8 cellular contexts compared by ENCODE assay signal in the genomic region with DNA sequence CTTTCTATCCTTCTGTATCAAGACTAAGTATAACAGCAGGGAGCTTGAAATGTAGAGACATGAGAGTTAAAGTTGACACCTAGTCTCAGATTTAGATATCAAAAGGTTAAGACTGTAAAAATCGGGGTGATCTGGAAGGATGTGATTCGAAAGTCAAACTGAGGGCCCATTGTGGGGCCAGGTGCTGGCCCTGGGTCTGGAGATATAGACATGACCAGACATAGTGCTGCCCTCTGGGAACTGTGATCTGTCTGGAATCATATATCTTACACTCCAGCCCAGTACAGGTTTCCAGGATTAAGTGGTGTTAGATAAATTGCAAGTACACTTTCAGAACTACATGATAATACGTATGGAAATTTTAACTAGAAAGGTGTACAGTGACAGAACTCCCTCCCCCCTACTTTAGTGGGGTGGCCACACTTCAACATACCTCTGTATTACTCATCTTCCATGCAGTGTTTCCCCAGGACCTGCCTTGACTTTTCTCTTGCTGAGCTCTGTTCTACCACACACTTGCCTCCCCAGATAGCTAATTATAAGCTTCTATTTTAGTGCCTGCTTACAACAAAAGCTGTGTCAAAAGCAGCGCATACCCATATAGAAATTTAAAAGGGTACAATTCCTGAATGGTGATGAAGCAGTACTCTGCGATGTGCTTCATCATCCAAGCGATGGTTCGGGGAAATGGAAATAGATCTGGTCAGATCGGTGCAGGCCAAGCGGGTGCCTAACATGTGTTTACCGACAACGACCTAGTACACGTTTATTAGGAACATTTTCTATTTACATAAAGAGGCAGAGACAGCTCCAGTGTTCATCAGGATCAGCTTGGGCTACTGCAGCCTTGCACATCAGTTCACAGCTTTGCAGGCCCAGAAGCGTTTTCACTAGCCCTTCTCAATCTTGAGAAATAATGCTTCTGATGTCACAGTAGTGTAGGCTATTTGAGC.
DNase-seq lines count a peak whose midpoint lies in the region; ATAC-seq, FAIRE-seq and TF ChIP-seq lines count a peak whose summit lies in the region.

No MANE protein-coding gene starts in this region.

- H2AFZ ChIP-seq in K562 (ENCODE audit: low read depth, low read length) = peak overlapping the region; percentile 87

- H3K9me1 ChIP-seq in K562 (ENCODE audit: control insufficient read depth, insufficient read depth, low read length) = no peaks in the 10 kb centered on the region

- H3K27me3 Mint-ChIP-seq in activated T-cell treated with anti-CD3 and anti-CD28 coated beads, Interleukin-2, amount 50 U/mL, for 24 hours = no peaks in the 10 kb centered on the region
- no peaks in the 10 kb centered on the region for H3K27me3 Mint-ChIP-seq in stimulated activated naive CD8-positive, alpha-beta T cell treated with anti-CD3 and anti-CD28 coated beads, Interleukin-15, amount 100 ng/mL, for 72 hours

- in situ Hi-C loops in K562 (cut with MboI) = loop anchor here (5.0 kb wide), 1 partner anchor 54 kb away; no protein-coding TSS in a partner anchor

- no peak overlapping the region for H3K4me3 Mint-ChIP-seq in activated T-cell treated with anti-CD3 and anti-CD28 coated beads, Interleukin-2, amount 50 U/mL, for 24 hours
- peak overlapping the region in 1 of 2 donors; percentile 47 for H3K4me3 Mint-ChIP-seq in stimulated activated naive CD8-positive, alpha-beta T cell treated with anti-CD3 and anti-CD28 coated beads, Interleukin-15, amount 100 ng/mL, for 72 hours

- no peak for TF ChIP-seq POLR2A in K562 (conservative IDR thresholded peaks at IDR 0.05)

- no peaks in the 10 kb centered on the region for H3K79me2 ChIP-seq in K562 (ENCODE audit: control insufficient read depth, insufficient read depth, low read length)

- no peak for FAIRE-seq in K562 (lab: Jason Lieb, UNC)

- no peaks in the 10 kb centered on the region for H3K9me3 Mint-ChIP-seq in activated T-cell treated with anti-CD3 and anti-CD28 coated beads, Interleukin-2, amount 50 U/mL, for 24 hours
- no peaks in the 10 kb centered on the region for H3K9me3 Mint-ChIP-seq in stimulated activated naive CD8-positive, alpha-beta T cell treated with anti-CD3 and anti-CD28 coated beads, Interleukin-15, amount 100 ng/mL, for 72 hours

- BruUV-seq in K562 (replicated peaks; lab: Mats Ljungman, UMichigan) = no TSS peak

- no peak overlapping the region; the same call in 1 of the 2 replicates for H3K4me2 ChIP-seq in K562 (ENCODE audit: insufficient read depth, low read length)

- peak; percentile 41 for ATAC-seq in HG03039 (IDR thresholded peaks at IDR 0.05; ENCODE audit: unreplicated experiment)
- peak; percentile 52; the same call in 2 of the 3 replicates for ATAC-seq in K562
- ATAC-seq in stimulated activated naive CD8-positive, alpha-beta T cell treated with anti-CD3 and anti-CD28 coated beads, Interleukin-15, amount 100 ng/mL, for 72 hours = peak; percentile 88
- ATAC-seq in sciatic nerve = no peak

- TF ChIP-seq CTCF in K562 (IDR thresholded peaks at IDR 0.05 in 2 of 3, conservative IDR thresholded peaks at IDR 0.05 in 1 of 3; ENCODE audit: insufficient read depth in 2 of 3, low read depth in 1 of 3, low read length in 3 of 3) = no peak

- no peak overlapping the region for H3K4me3 ChIP-seq in K562

- H3K4me1 ChIP-seq in K562 (replicated peaks in 1 of 2; ENCODE audit: control insufficient read depth in 2 of 2, insufficient read depth in 2 of 2, low read length in 2 of 2) = peaks cover 0 to 20% of the 10 kb centered on the region in 2 experiments; a peak in 4 of 5 replicates

- H3K9ac ChIP-seq in K562 (ENCODE audit: insufficient read depth in 1 of 2, low read depth in 2 of 2, low read length in 2 of 2) = no peak overlapping the region

- H3K4me1 Mint-ChIP-seq in activated T-cell treated with anti-CD3 and anti-CD28 coated beads, Interleukin-2, amount 50 U/mL, for 24 hours (ENCODE audit: low read depth) = peaks cover 48% of the 10 kb centered on the region
- H3K4me1 Mint-ChIP-seq in stimulated activated naive CD8-positive, alpha-beta T cell treated with anti-CD3 and anti-CD28 coated beads, Interleukin-15, amount 100 ng/mL, for 72 hours = peaks cover 56% of the 10 kb centered on the region

- no peaks in the 10 kb centered on the region for H4K20me1 ChIP-seq in K562 (replicated peaks; ENCODE audit: control insufficient read depth, insufficient read depth, low read length)

- WGBS in K562 (ENCODE audit: insufficient coverage, low coverage, missing lambda C conversion rate) = 52% methylated on average over 11 of the region's 13 CpGs

- intact Hi-C loops in K562 (cut with micrococcal nuclease) = no loop called here
- intact Hi-C loops in sciatic nerve (cut with DNase I) = no loop called here

- DNase-seq in activated T-cell treated with anti-CD3 and anti-CD28 coated beads, Interleukin-2, amount 50 U/mL, for 24 hours = no peak
- DNase-seq in activated T-cell treated with anti-CD3 and anti-CD28 coated beads for 4 hours (no peak), K562 (ENCODE audit: extremely low read depth in 1 of 4, low spot score in 3 of 4) (peak in 1 of 4 experiments; percentile 17), sciatic nerve (ENCODE audit: low spot score) (no peak), C1 segment of cervical spinal cord (lab: John Stamatoyannopoulos, UW) (no peak), NCI-H2029 treated with DMSO at 0.1 percent for 48 hours (lab: John Stamatoyannopoulos, UW) (no peak)
- no peak for DNase-seq in stimulated activated naive CD8-positive, alpha-beta T cell treated with anti-CD3 and anti-CD28 coated beads, Interleukin-15, amount 100 ng/mL, for 72 hours

- TF ChIP-seq EP300 in K562 (IDR thresholded peaks at IDR 0.05; ENCODE audit: low read length) = no peak

- no peaks in the 10 kb centered on the region for H3K36me3 Mint-ChIP-seq in activated T-cell treated with anti-CD3 and anti-CD28 coated beads, Interleukin-2, amount 50 U/mL, for 24 hours (ENCODE audit: low read depth)

- H3K27ac Mint-ChIP-seq in activated T-cell treated with anti-CD3 and anti-CD28 coated beads, Interleukin-2, amount 50 U/mL, for 24 hours = peak overlapping the region; percentile 68
- H3K27ac Mint-ChIP-seq in stimulated activated naive CD8-positive, alpha-beta T cell treated with anti-CD3 and anti-CD28 coated beads, Interleukin-15, amount 100 ng/mL, for 72 hours = peak overlapping the region in 1 of 2 donors; percentile 4

- POLR2A ChIA-PET in K562 (lab: Yijun Ruan, JAX) = no interaction called here

- H3K27ac ChIP-seq in K562 (ENCODE audit: extremely low read depth, low read depth, low read length) = no peak overlapping the region

- no peaks in the 10 kb centered on the region for H3K27me3 ChIP-seq in K562 (ENCODE audit: control insufficient read depth in 2 of 2, insufficient read depth in 2 of 2, low read length in 2 of 2)

- TF ChIP-seq RAD21 in K562 (CRISPR knock-in tag; conservative IDR thresholded peaks at IDR 0.05 in 1 of 2, IDR thresholded peaks at IDR 0.05 in 1 of 2) = no peak

- CTCF ChIA-PET in K562 (lab: Yijun Ruan, JAX; ENCODE audit: low intra/inter-chr PET ratio) = interaction anchor here (0.5 kb wide), 1 partner anchor 103 kb away, joined by 6 read pairs; no protein-coding TSS in a partner anchor

- no peaks in the 10 kb centered on the region for H3K9me3 ChIP-seq in K562 (replicated peaks; ENCODE audit: control insufficient read depth, insufficient read depth, low read depth, low read length)

- H3K36me3 ChIP-seq in K562 (ENCODE audit: control insufficient read depth, insufficient read depth, low read length) = no peaks in the 10 kb centered on the region

TF ChIP-seq in K562, 482 proteins besides CTCF, POLR2A, EP300 and RAD21 (continues in another document):
- TF ChIP-seq ZBTB17 (CRISPR knock-in tag; IDR thresholded peaks at IDR 0.05) (no peak), ZEB2 (IDR thresholded peaks at IDR 0.05) (no peak), RFX7 (CRISPR knock-in tag; IDR thresholded peaks at IDR 0.05) (no peak), BDP1 (IDR thresholded peaks at IDR 0.05; ENCODE audit: insufficient read depth, insufficient read length) (no peak), TCF3 (CRISPR knock-in tag; IDR thresholded peaks at IDR 0.05) (0 out of 2 replicates have a peak, but pooled peaks have one; percentile 16), CBFA2T3 (IDR thresholded peaks at IDR 0.05) (peak; percentile 71), ATF7 (IDR thresholded peaks at IDR 0.05) (no peak)
- TF ChIP-seq, protein P1, sequence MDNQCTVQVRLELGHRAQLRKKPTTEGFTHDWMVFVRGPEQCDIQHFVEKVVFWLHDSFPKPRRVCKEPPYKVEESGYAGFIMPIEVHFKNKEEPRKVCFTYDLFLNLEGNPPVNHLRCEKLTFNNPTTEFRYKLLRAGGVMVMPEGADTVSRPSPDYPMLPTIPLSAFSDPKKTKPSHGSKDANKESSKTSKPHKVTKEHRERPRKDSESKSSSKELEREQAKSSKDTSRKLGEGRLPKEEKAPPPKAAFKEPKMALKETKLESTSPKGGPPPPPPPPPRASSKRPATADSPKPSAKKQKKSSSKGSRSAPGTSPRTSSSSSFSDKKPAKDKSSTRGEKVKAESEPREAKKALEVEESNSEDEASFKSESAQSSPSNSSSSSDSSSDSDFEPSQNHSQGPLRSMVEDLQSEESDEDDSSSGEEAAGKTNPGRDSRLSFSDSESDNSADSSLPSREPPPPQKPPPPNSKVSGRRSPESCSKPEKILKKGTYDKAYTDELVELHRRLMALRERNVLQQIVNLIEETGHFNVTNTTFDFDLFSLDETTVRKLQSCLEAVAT (IDR thresholded peaks at IDR 0.05) = 0 out of 4 replicates have a peak, but pooled peaks of 1 of the 2 experiments have one; percentile 52
- TF ChIP-seq, protein P2, sequence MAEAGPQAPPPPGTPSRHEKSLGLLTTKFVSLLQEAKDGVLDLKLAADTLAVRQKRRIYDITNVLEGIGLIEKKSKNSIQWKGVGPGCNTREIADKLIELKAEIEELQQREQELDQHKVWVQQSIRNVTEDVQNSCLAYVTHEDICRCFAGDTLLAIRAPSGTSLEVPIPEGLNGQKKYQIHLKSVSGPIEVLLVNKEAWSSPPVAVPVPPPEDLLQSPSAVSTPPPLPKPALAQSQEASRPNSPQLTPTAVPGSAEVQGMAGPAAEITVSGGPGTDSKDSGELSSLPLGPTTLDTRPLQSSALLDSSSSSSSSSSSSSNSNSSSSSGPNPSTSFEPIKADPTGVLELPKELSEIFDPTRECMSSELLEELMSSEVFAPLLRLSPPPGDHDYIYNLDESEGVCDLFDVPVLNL (CRISPR knock-in tag; IDR thresholded peaks at IDR 0.05; ENCODE audit: low read depth) = no peak
- TF ChIP-seq, protein P3, sequence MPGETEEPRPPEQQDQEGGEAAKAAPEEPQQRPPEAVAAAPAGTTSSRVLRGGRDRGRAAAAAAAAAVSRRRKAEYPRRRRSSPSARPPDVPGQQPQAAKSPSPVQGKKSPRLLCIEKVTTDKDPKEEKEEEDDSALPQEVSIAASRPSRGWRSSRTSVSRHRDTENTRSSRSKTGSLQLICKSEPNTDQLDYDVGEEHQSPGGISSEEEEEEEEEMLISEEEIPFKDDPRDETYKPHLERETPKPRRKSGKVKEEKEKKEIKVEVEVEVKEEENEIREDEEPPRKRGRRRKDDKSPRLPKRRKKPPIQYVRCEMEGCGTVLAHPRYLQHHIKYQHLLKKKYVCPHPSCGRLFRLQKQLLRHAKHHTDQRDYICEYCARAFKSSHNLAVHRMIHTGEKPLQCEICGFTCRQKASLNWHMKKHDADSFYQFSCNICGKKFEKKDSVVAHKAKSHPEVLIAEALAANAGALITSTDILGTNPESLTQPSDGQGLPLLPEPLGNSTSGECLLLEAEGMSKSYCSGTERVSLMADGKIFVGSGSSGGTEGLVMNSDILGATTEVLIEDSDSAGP (CRISPR knock-in tag; IDR thresholded peaks at IDR 0.05) = no peak
